26 cellular contexts compared by ENCODE assay signal in genomic region chr5:124591583-124591982, GRCh38.
"Had no signal": no experiment of that assay in that cellular context is flagged by ENCODE, and none has a peak within 500 bp of the region (broad histone marks: within the 10 kb centered on the region; RNA-seq: fewer than 3 reads in every experiment).

No MANE protein-coding gene starts in this region.

- DNase-seq: activated CD4-positive, alpha-beta memory T cell treated with anti-CD3 and anti-CD28 coated beads, Interleukin-2, amount 10 ng/mL, durations not matched to agents 7 days and 5 days; activated CD4-positive, alpha-beta T cell treated with anti-CD3 and anti-CD28 coated beads for 36 hours; activated CD4-positive, alpha-beta T cell treated with anti-CD3 and anti-CD28 coated beads, Interleukin-2, amount 50 U/mL, for 1 hour; activated gamma-delta T cell treated with Interleukin-2 at 50 U/mL for 16 hours; activated naive CD4-positive, alpha-beta T cell treated with anti-CD3 and anti-CD28 coated beads, Interleukin-2, amount 10 ng/mL, durations not matched to agents 7 days and 5 days; activated naive CD8-positive, alpha-beta T cell treated with anti-CD3 and anti-CD28 coated beads for 36 hours; activated T-cell treated with anti-CD3 and anti-CD28 coated beads for 4 hours; activated T-cell treated with anti-CD3 and anti-CD28 coated beads, Interleukin-2, amount 50 U/mL, for 72 hours; MG63; MV-4-11; NCI-H1092 treated with DMSO at 0.1 percent for 48 hours; NCI-H1417 treated with DMSO at 0.1 percent for 48 hours; NCI-H1694; NCI-H2029 treated with DMSO at 0.1 percent for 48 hours; NCI-H510A treated with DMSO at 0.1 percent for 48 hours; NCI-H69; NK-92 treated with Interleukin-12 subunit alpha and Interleukin-12 subunit beta, amount 100 ng/mL, for 24 hours; OCI-M1; Peyer's patch; Right ventricle myocardium superior; SJCRH30; SK-N-SH; T-helper 1 cell; WERI-Rb-1 had no signal

- H3K27ac Mint-ChIP-seq: activated CD4-positive, alpha-beta memory T cell treated with anti-CD3 and anti-CD28 coated beads, Interleukin-2, amount 10 ng/mL, durations not matched to agents 7 days and 5 days; activated CD4-positive, alpha-beta T cell treated with anti-CD3 and anti-CD28 coated beads for 36 hours; activated naive CD4-positive, alpha-beta T cell treated with anti-CD3 and anti-CD28 coated beads, Interleukin-2, amount 10 ng/mL, durations not matched to agents 7 days and 5 days; activated naive CD8-positive, alpha-beta T cell treated with anti-CD3 and anti-CD28 coated beads for 36 hours; activated T-cell treated with anti-CD3 and anti-CD28 coated beads, Interleukin-2, amount 50 U/mL, for 72 hours; activated T-helper 2 cell treated with anti-CD3 and anti-CD28 coated beads, Interferon-gamma antibody, Interleukin-2, Interleukin-4, amounts not matched to agents 10 μg/mL and 5 μg/mL and 100 μg/mL, durations not matched to agents 14 hours and 24 hours and 36 hours had no signal

- H3K27ac ChIP-seq: Peyer's patch, RWPE1, SJCRH30, WERI-Rb-1 had no signal

- H3K9me3 Mint-ChIP-seq: activated CD4-positive, alpha-beta memory T cell treated with anti-CD3 and anti-CD28 coated beads, Interleukin-2, amount 10 ng/mL, durations not matched to agents 7 days and 5 days; activated naive CD8-positive, alpha-beta T cell treated with anti-CD3 and anti-CD28 coated beads for 36 hours had no signal

- H3K27me3 ChIP-seq: MG63, Peyer's patch, SJCRH30 had no signal

- H3K4me1 ChIP-seq: Peyer's patch had no signal

- H3K9me3 ChIP-seq: MG63, Peyer's patch, SJCRH30, SK-N-SH had no signal

- H3K36me3 Mint-ChIP-seq: activated naive CD4-positive, alpha-beta T cell treated with anti-CD3 and anti-CD28 coated beads, Interleukin-2, amount 10 ng/mL, durations not matched to agents 7 days and 5 days; activated naive CD8-positive, alpha-beta T cell treated with anti-CD3 and anti-CD28 coated beads for 36 hours had no signal

- ATAC-seq: activated CD4-positive, alpha-beta T cell treated with anti-CD3 and anti-CD28 coated beads for 36 hours; activated T-cell treated with anti-CD3 and anti-CD28 coated beads, Interleukin-2, amount 50 U/mL, for 72 hours had no signal

- H3K4me3 Mint-ChIP-seq: activated CD4-positive, alpha-beta memory T cell treated with anti-CD3 and anti-CD28 coated beads, Interleukin-2, amount 10 ng/mL, durations not matched to agents 7 days and 5 days; activated CD4-positive, alpha-beta T cell treated with anti-CD3 and anti-CD28 coated beads for 36 hours; activated naive CD4-positive, alpha-beta T cell treated with anti-CD3 and anti-CD28 coated beads, Interleukin-2, amount 10 ng/mL, durations not matched to agents 7 days and 5 days; activated naive CD8-positive, alpha-beta T cell treated with anti-CD3 and anti-CD28 coated beads for 36 hours; activated T-cell treated with anti-CD3 and anti-CD28 coated beads, Interleukin-2, amount 50 U/mL, for 72 hours had no signal

- H3K4me1 Mint-ChIP-seq: activated CD4-positive, alpha-beta memory T cell treated with anti-CD3 and anti-CD28 coated beads, Interleukin-2, amount 10 ng/mL, durations not matched to agents 7 days and 5 days; activated CD4-positive, alpha-beta T cell treated with anti-CD3 and anti-CD28 coated beads for 36 hours; activated naive CD4-positive, alpha-beta T cell treated with anti-CD3 and anti-CD28 coated beads, Interleukin-2, amount 10 ng/mL, durations not matched to agents 7 days and 5 days; activated naive CD8-positive, alpha-beta T cell treated with anti-CD3 and anti-CD28 coated beads for 36 hours had no signal

- H3K4me3 ChIP-seq: MG63, Peyer's patch, SJCRH30 had no signal

- H3K36me3 ChIP-seq: MG63, Peyer's patch, WERI-Rb-1 had no signal
